ENCODE assay signal across 29 cellular contexts in the genomic region with DNA sequence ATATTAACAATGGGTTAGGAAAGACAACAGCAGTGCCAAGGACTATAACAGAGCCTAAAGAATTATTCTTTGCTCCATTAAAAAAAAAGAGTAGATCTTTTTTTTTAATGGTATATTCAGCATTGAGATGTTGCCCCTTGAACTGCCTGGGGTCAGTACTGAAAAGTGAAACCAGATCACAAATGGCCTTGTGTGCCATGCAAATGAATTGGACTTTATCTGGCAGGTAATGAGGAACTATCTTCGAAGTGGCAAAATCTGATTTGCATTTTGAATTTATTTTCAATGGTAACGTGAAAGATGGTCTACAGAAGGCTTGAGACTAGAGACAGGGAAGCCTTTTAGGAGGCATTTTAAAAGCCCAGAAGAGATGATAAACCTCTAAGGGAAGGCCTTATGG.
A peak's percentile ranks its signal among the peaks of the same experiment; 100 is the strongest.
DNase-seq lines count a peak whose midpoint lies in the region; ATAC-seq and TF ChIP-seq lines count a peak whose summit lies in the region.
"Had no signal": no experiment of that assay in that cellular context is flagged by ENCODE, and none has a peak within 500 bp of the region (broad histone marks: within the 10 kb centered on the region; RNA-seq: fewer than 3 reads in every experiment).

No MANE protein-coding gene starts in this region.

- no peak overlapping the region for H3K9ac ChIP-seq in HUES48 (ENCODE audit: low read depth, low read length)
- H3K9ac ChIP-seq in iPS-20b (ENCODE audit: low read depth, low read length), result peak overlapping the region; percentile 18; the same call in 1 of the 2 replicates
- H3K9ac ChIP-seq: BLaER1 treated with 17β-estradiol and CSF1 and Interleukin-3, amounts not matched to agents 10 nM and 100 nM had no signal

- no peaks in the 10 kb centered on the region for H3F3A ChIP-seq in DOHH2 (ENCODE audit: control insufficient read depth, insufficient read depth)

- H3K9me3 ChIP-seq in DOHH2 (ENCODE audit: control insufficient read depth, insufficient read depth, low read length) (no peaks in the 10 kb centered on the region), HUES48 (ENCODE audit: control insufficient read depth, insufficient read depth, low read length) (no peaks in the 10 kb centered on the region), iPS-20b (ENCODE audit: insufficient read depth, low read depth, low read length) (no peaks in the 10 kb centered on the region)
- H3K9me3 ChIP-seq: A549; BLaER1 treated with 17β-estradiol and CSF1 and Interleukin-3, amounts not matched to agents 10 nM and 100 nM had no signal

- peaks cover 35% of the 10 kb centered on the region for H3K4me1 ChIP-seq in DOHH2 (ENCODE audit: control insufficient read depth, low read length)
- peaks cover 10% of the 10 kb centered on the region for H3K4me1 ChIP-seq in HUES48 (ENCODE audit: control insufficient read depth, insufficient read depth, low read length)
- peaks cover 7% of the 10 kb centered on the region for H3K4me1 ChIP-seq in iPS-20b (ENCODE audit: insufficient read depth, low read length)
- H3K4me1 ChIP-seq: A549 had no signal

- H3K27ac ChIP-seq in DOHH2 (ENCODE audit: low read depth, low read length), result no peak overlapping the region
- peak overlapping the region; percentile 57 for H3K27ac ChIP-seq in HUES48 (ENCODE audit: low read depth, low read length)
- H3K27ac ChIP-seq in iPS-20b (ENCODE audit: low read length), result no peak overlapping the region
- H3K27ac ChIP-seq: A549; BLaER1 treated with 17β-estradiol and CSF1 and Interleukin-3, amounts not matched to agents 10 nM and 100 nM; epithelial cell of prostate had no signal

- H3K4me2 ChIP-seq in DOHH2 (ENCODE audit: low read length), result peak overlapping the region; percentile 55
- H3K4me2 ChIP-seq: A549; BLaER1 treated with 17β-estradiol and CSF1 and Interleukin-3, amounts not matched to agents 10 nM and 100 nM had no signal

- DNase-seq in cerebellar nuclear complex (lab: John Stamatoyannopoulos, UW) (no peak), AG20443 (ENCODE audit: low spot score) (no peak), NCI-H748 treated with DMSO at 0.1 percent for 48 hours (lab: John Stamatoyannopoulos, UW) (no peak)
- DNase-seq: activated CD4-positive, alpha-beta T cell treated with anti-CD3 and anti-CD28 coated beads for 4 hours; activated naive CD4-positive, alpha-beta T cell treated with anti-CD3 and anti-CD28 coated beads, Interleukin-2, amount 10 ng/mL, durations not matched to agents 7 days and 5 days; activated T-cell treated with anti-CD3 and anti-CD28 coated beads, Interleukin-2, amount 50 U/mL, for 72 hours; anterior cingulate cortex; caudate nucleus; foreskin fibroblast; hypothalamus; KG1; naive B cell; NCI-H2081; NCI-H524 treated with DMSO at 0.1 percent for 48 hours; right cardiac atrium; Right ventricle myocardium superior; stimulated activated CD4-positive, alpha-beta T cell treated with anti-CD3 and anti-CD28 coated beads, Interleukin-15, amount 100 ng/mL, for 24 hours; substantia nigra; SW 1271 had no signal

- H3K36me3 ChIP-seq in DOHH2 (ENCODE audit: control insufficient read depth, low read length) (no peaks in the 10 kb centered on the region), HUES48 (ENCODE audit: control insufficient read depth, insufficient read depth, low read length) (no peaks in the 10 kb centered on the region), iPS-20b (ENCODE audit: insufficient read depth, low read depth, low read length) (no peaks in the 10 kb centered on the region)
- H3K36me3 ChIP-seq: BLaER1 treated with 17β-estradiol and CSF1 and Interleukin-3, amounts not matched to agents 10 nM and 100 nM had no signal

- H3K27me3 ChIP-seq in DOHH2 (ENCODE audit: control insufficient read depth, low read length), result no peaks in the 10 kb centered on the region
- no peaks in the 10 kb centered on the region for H3K27me3 ChIP-seq in HUES48 (ENCODE audit: control insufficient read depth, insufficient read depth, low read length)
- H3K27me3 ChIP-seq in iPS-20b (ENCODE audit: insufficient read depth, low read length), result no peaks in the 10 kb centered on the region
- H3K27me3 ChIP-seq: BLaER1 treated with 17β-estradiol and CSF1 and Interleukin-3, amounts not matched to agents 10 nM and 100 nM had no signal

- no peaks in the 10 kb centered on the region for H4K20me1 ChIP-seq in DOHH2 (ENCODE audit: control insufficient read depth, insufficient read depth, low read depth, low read length)
- H4K20me1 ChIP-seq: BLaER1 treated with 17β-estradiol and CSF1 and Interleukin-3, amounts not matched to agents 10 nM and 100 nM had no signal

- no peak for TF ChIP-seq CTCF in DOHH2 (IDR thresholded peaks at IDR 0.05; ENCODE audit: low read depth, low read length, poor library complexity, severe bottlenecking)

- ATAC-seq in GM19395 (IDR thresholded peaks at IDR 0.05; ENCODE audit: unreplicated experiment) (peak; percentile 39), GM19397 (IDR thresholded peaks at IDR 0.05; ENCODE audit: unreplicated experiment) (no peak)
- ATAC-seq: A549; activated T-cell treated with anti-CD3 and anti-CD28 coated beads, Interleukin-2, amount 50 U/mL, for 72 hours; HCT116; right cardiac atrium had no signal

- H3K79me2 ChIP-seq in DOHH2 (ENCODE audit: control insufficient read depth, low read length), result no peaks in the 10 kb centered on the region

- no peaks in the 10 kb centered on the region for H3K9me2 ChIP-seq in DOHH2 (replicated peaks; ENCODE audit: control insufficient read depth, low read length)

- H3K4me3 ChIP-seq in DOHH2 (ENCODE audit: low read length) (peak overlapping the region; percentile 26), HUES48 (ENCODE audit: low read depth, low read length) (no peak overlapping the region), iPS-20b (ENCODE audit: low read length) (no peak overlapping the region)
- H3K4me3 ChIP-seq: A549; BLaER1 treated with 17β-estradiol and CSF1 and Interleukin-3, amounts not matched to agents 10 nM and 100 nM; lung had no signal
